15 cellular contexts compared by ENCODE assay signal in genomic region chr1:81876901-81877750, GRCh38.
A peak's percentile ranks its signal among the peaks of the same experiment; 100 is the strongest.
DNase-seq lines count a peak whose midpoint lies in the region; ATAC-seq and TF ChIP-seq lines count a peak whose summit lies in the region.
"Had no signal": no experiment of that assay in that cellular context is flagged by ENCODE, and none has a peak within 500 bp of the region (broad histone marks: within the 10 kb centered on the region; RNA-seq: fewer than 3 reads in every experiment).

No MANE protein-coding gene starts in this region.

- H3K9me2 ChIP-seq in GM23248 (ENCODE audit: insufficient read depth) (no peaks in the 10 kb centered on the region), PC-9 (ENCODE audit: insufficient read depth) (no peaks in the 10 kb centered on the region), MM.1S (replicated peaks; ENCODE audit: insufficient read depth, low read length) (no peaks in the 10 kb centered on the region)

- ATAC-seq in HG02973 (IDR thresholded peaks at IDR 0.05; ENCODE audit: unreplicated experiment): no peak
- ATAC-seq: activated CD4-positive, CD25-positive, alpha-beta regulatory T cell treated with anti-CD3 and anti-CD28 coated beads, Interleukin-2, amount 50 U/mL, for 24 hours; naive thymus-derived CD8-positive, alpha-beta T cell had no signal

- POLR2A ChIA-PET in PC-9 (lab: Charles Lee; ENCODE audit: unreplicated experiment): no interaction called here

- H3K9ac ChIP-seq in GM23248 (no peak overlapping the region), MM.1S (ENCODE audit: low read length) (no peak overlapping the region)

- peaks cover 4% of the 10 kb centered on the region for H3K9me3 Mint-ChIP-seq in osteocyte (ENCODE audit: unreplicated experiment)
- H3K9me3 Mint-ChIP-seq: activated naive CD8-positive, alpha-beta T cell treated with anti-CD3 and anti-CD28 coated beads for 36 hours had no signal

- H3K4me1 Mint-ChIP-seq in osteocyte (ENCODE audit: unreplicated experiment): peaks cover 62% of the 10 kb centered on the region
- H3K4me1 Mint-ChIP-seq: activated naive CD8-positive, alpha-beta T cell treated with anti-CD3 and anti-CD28 coated beads for 36 hours; naive thymus-derived CD8-positive, alpha-beta T cell had no signal

- H3K27ac ChIP-seq in GM23248 (0 out of 2 replicates have a peak overlapping the region, but pooled peaks have one; percentile 11), PC-9 (no peak overlapping the region), MM.1S (ENCODE audit: low read length) (no peak overlapping the region)

- H3F3A ChIP-seq in GM23248 (ENCODE audit: insufficient read depth) (peaks cover 17% of the 10 kb centered on the region), PC-9 (ENCODE audit: insufficient read depth, low read depth) (peaks cover 8% of the 10 kb centered on the region; the same call in 1 of the 2 replicates), MM.1S (ENCODE audit: insufficient read depth, low read length) (no peaks in the 10 kb centered on the region)

- H3K4me2 ChIP-seq in GM23248 (ENCODE audit: unreplicated experiment): peak overlapping the region; percentile 54
- peak overlapping the region; percentile 39 for H3K4me2 ChIP-seq in PC-9
- H3K4me2 ChIP-seq in MM.1S (ENCODE audit: low read depth, low read length): no peak overlapping the region

- 56 to 57% methylated on average over 2 of the region's 2 CpGs for WGBS in GM23248 (ENCODE audit: low coverage in 1 of 2, low lambda C conversion rate in 2 of 2, missing lambda C conversion rate in 2 of 2), 2 experiments

- no peak overlapping the region for H3K4me3 Mint-ChIP-seq in osteocyte (ENCODE audit: unreplicated experiment)
- H3K4me3 Mint-ChIP-seq: activated naive CD8-positive, alpha-beta T cell treated with anti-CD3 and anti-CD28 coated beads for 36 hours; naive thymus-derived CD8-positive, alpha-beta T cell had no signal

- intact Hi-C loops in PC-9 (cut with micrococcal nuclease; ENCODE audit: unreplicated experiment): no loop called here

- peaks cover 19% of the 10 kb centered on the region for H3K4me1 ChIP-seq in GM23248 (ENCODE audit: insufficient read depth)
- peaks cover 21% of the 10 kb centered on the region for H3K4me1 ChIP-seq in PC-9 (replicated peaks; ENCODE audit: insufficient read depth)
- no peaks in the 10 kb centered on the region for H3K4me1 ChIP-seq in MM.1S (ENCODE audit: low read length)

- H3K27ac Mint-ChIP-seq in osteocyte (ENCODE audit: unreplicated experiment): peak overlapping the region; percentile 3
- H3K27ac Mint-ChIP-seq: activated naive CD8-positive, alpha-beta T cell treated with anti-CD3 and anti-CD28 coated beads for 36 hours; naive thymus-derived CD8-positive, alpha-beta T cell had no signal

- H2AFZ ChIP-seq in GM23248 (no peak overlapping the region), PC-9 (no peak overlapping the region), MM.1S (ENCODE audit: low read length) (no peak overlapping the region)

- in situ Hi-C loops in GM23248 (cut with MboI): no loop called here

- peaks cover 5% of the 10 kb centered on the region for H3K36me3 Mint-ChIP-seq in osteocyte (ENCODE audit: unreplicated experiment)
- H3K36me3 Mint-ChIP-seq: activated naive CD8-positive, alpha-beta T cell treated with anti-CD3 and anti-CD28 coated beads for 36 hours; naive thymus-derived CD8-positive, alpha-beta T cell had no signal

- H3K79me2 ChIP-seq in GM23248 (ENCODE audit: insufficient read depth): peaks cover 66% of the 10 kb centered on the region
- H3K79me2 ChIP-seq in PC-9 (ENCODE audit: low read depth): 0 out of 2 replicates have a peak, but pooled peaks cover 4% of the 10 kb centered on the region
- H3K79me2 ChIP-seq in MM.1S (ENCODE audit: low read length): no peaks in the 10 kb centered on the region

- H3K4me3 ChIP-seq in GM23248 (no peak overlapping the region; the same call in 1 of the 2 replicates), PC-9 (no peak overlapping the region), MM.1S (ENCODE audit: low read length) (no peak overlapping the region)
- H3K4me3 ChIP-seq: upper lobe of left lung had no signal

- no peak for TF ChIP-seq CTCF in PC-9 (conservative IDR thresholded peaks at IDR 0.05)
- no peak for TF ChIP-seq CTCF in osteocyte (IDR thresholded peaks at IDR 0.05)
- no peak for TF ChIP-seq CTCF in MM.1S (IDR thresholded peaks at IDR 0.05; ENCODE audit: low read length)

- no peaks in the 10 kb centered on the region for H4K20me1 ChIP-seq in GM23248 (ENCODE audit: insufficient read depth)
- no peaks in the 10 kb centered on the region for H4K20me1 ChIP-seq in PC-9 (ENCODE audit: insufficient read depth)
- no peaks in the 10 kb centered on the region for H4K20me1 ChIP-seq in MM.1S (ENCODE audit: insufficient read depth, low read length)

- H3K27me3 ChIP-seq in GM23248 (replicated peaks; ENCODE audit: insufficient read depth) (no peaks in the 10 kb centered on the region), PC-9 (ENCODE audit: insufficient read depth, low read depth) (no peaks in the 10 kb centered on the region), MM.1S (replicated peaks; ENCODE audit: insufficient read depth, low read length) (no peaks in the 10 kb centered on the region)
- H3K27me3 ChIP-seq: upper lobe of left lung had no signal

- H3K9me3 ChIP-seq in GM23248 (ENCODE audit: low read depth): no peaks in the 10 kb centered on the region
- no peaks in the 10 kb centered on the region for H3K9me3 ChIP-seq in PC-9 (ENCODE audit: insufficient read depth, low read depth)
- no peaks in the 10 kb centered on the region for H3K9me3 ChIP-seq in MM.1S (replicated peaks; ENCODE audit: insufficient read depth, low read length)
- H3K9me3 ChIP-seq: upper lobe of left lung had no signal

- BruUV-seq in PC-9 (replicated peaks; lab: Mats Ljungman, UMichigan): no TSS peak

- H3K27me3 Mint-ChIP-seq in osteocyte (ENCODE audit: unreplicated experiment): no peaks in the 10 kb centered on the region
- H3K27me3 Mint-ChIP-seq: activated naive CD8-positive, alpha-beta T cell treated with anti-CD3 and anti-CD28 coated beads for 36 hours had no signal

- CTCF ChIA-PET in PC-9 (lab: Charles Lee): no interaction called here

- 0 out of 2 replicates have a peak, but pooled peaks cover 4% of the 10 kb centered on the region for H3K36me3 ChIP-seq in GM23248 (ENCODE audit: low read depth)
- H3K36me3 ChIP-seq in PC-9 (ENCODE audit: low read depth): no peaks in the 10 kb centered on the region
- H3K36me3 ChIP-seq in MM.1S (replicated peaks; ENCODE audit: insufficient read depth, low read length): no peaks in the 10 kb centered on the region
- H3K36me3 ChIP-seq: upper lobe of left lung had no signal

- peak; percentile 75 for DNase-seq in GM23248
- peak in 1 of 2 experiments; percentile 69 for DNase-seq in PC-9
- DNase-seq in fibroblast of peridontal ligament (ENCODE audit: extremely low read depth): peak; percentile 63
- no peak for DNase-seq in osteocyte (ENCODE audit: extremely low spot score, unreplicated experiment)
- DNase-seq in NCI-H1694 treated with DMSO at 0.1 percent for 48 hours (lab: John Stamatoyannopoulos, UW): no peak
- DNase-seq in T-helper 2 cell: no peak
- DNase-seq in MM.1S: no peak
- DNase-seq: activated naive CD8-positive, alpha-beta T cell treated with anti-CD3 and anti-CD28 coated beads for 36 hours; naive thymus-derived CD8-positive, alpha-beta T cell; NCI-H146; RPMI8226; stimulated activated CD4-positive, alpha-beta T cell treated with anti-CD3 and anti-CD28 coated beads, Interleukin-4, amount 100 ng/mL, for 24 hours; upper lobe of left lung had no signal

Comparison
In these comparisons a context has a peak if more than half of its experiments do, and no peak if none do; other contexts are left out.
1. DNase-seq: peak in GM23248 (single experiment) and fibroblast of peridontal ligament (single experiment); none in osteocyte (single experiment), NCI-H1694 treated with DMSO at 0.1 percent for 48 hours (single experiment), T-helper 2 cell (0 of 5) and MM.1S (single experiment).